Comparison of ENCODE assay signal across 25 cellular contexts in genomic region chr2:157105372-157105771, GRCh38.
"Had no signal": no experiment of that assay in that cellular context is flagged by ENCODE, and none has a peak within 500 bp of the region (broad histone marks: within the 10 kb centered on the region; RNA-seq: fewer than 3 reads in every experiment).

No MANE protein-coding gene starts in this region.

- DNase-seq: natural killer cell; occipital lobe; ovary; posterior cingulate gyrus; psoas muscle; right cardiac atrium; stimulated activated CD4-positive, alpha-beta T cell treated with anti-CD3 and anti-CD28 coated beads, Interleukin-15, amount 100 ng/mL, for 24 hours; stimulated activated CD4-positive, alpha-beta T cell treated with anti-CD3 and anti-CD28 coated beads, Interleukin-2, amount 100 ng/mL, for 24 hours; stimulated activated CD4-positive, alpha-beta T cell treated with anti-CD3 and anti-CD28 coated beads, Interleukin-2, amount 100 ng/mL, for 48 hours; stimulated activated CD4-positive, alpha-beta T cell treated with anti-CD3 and anti-CD28 coated beads, Interleukin-4, amount 100 ng/mL, for 24 hours; stimulated activated naive B cell treated with anti-CD40 and anti-IgM and Interleukin-4, amounts not matched to agents 10 μg/mL and 1 μg/mL and 100 μg/mL, for 72 hours; stimulated activated naive CD4-positive, alpha-beta T cell treated with Interleukin-2 at 50 U/mL for 16 hours; stomach; thyroid gland; trophoblast cell; upper lobe of left lung had no signal

- H3K9ac ChIP-seq: neural progenitor cell, parathyroid adenoma had no signal

- FAIRE-seq: urothelium cell line had no signal

- H3K4me2 ChIP-seq: neural progenitor cell had no signal

- H3K4me3 ChIP-seq: neural progenitor cell, ovary, psoas muscle, skin epidermis, stomach, thoracic aorta, thyroid gland, tibial nerve, upper lobe of left lung, vagina had no signal

- H3K27ac ChIP-seq: neural progenitor cell, ovary, parathyroid adenoma, psoas muscle, skin epidermis, stomach, thoracic aorta, thyroid gland, tibial nerve, upper lobe of left lung, vagina had no signal

- H3K4me1 ChIP-seq: neural progenitor cell, parathyroid adenoma, psoas muscle, stomach, thyroid gland, tibial nerve, upper lobe of left lung, vagina had no signal

- H3K36me3 ChIP-seq: neural progenitor cell, ovary, stomach, thoracic aorta, thyroid gland, tibial nerve, upper lobe of left lung, vagina had no signal

- H3K27me3 ChIP-seq: neural progenitor cell, ovary, stomach, thyroid gland, tibial nerve, upper lobe of left lung, vagina had no signal

- H3K79me2 ChIP-seq: parathyroid adenoma had no signal

- H2AFZ ChIP-seq: neural progenitor cell, parathyroid adenoma had no signal

- H3K9me3 ChIP-seq: ovary, psoas muscle, thoracic aorta, thyroid gland, upper lobe of left lung, vagina had no signal

- ATAC-seq: natural killer cell; psoas muscle; right cardiac atrium; sciatic nerve; stimulated activated effector memory CD8-positive, alpha-beta T cell treated with anti-CD3 and anti-CD28 coated beads, Interleukin-12 subunit alpha, Interleukin-12 subunit beta, amount 100 ng/mL, for 72 hours; stimulated activated naive B cell treated with anti-CD40 and anti-IgM and Interleukin-4, amounts not matched to agents 10 μg/mL and 1 μg/mL and 100 μg/mL, for 72 hours had no signal
